16 cellular contexts compared by ENCODE assay signal in the genomic region with DNA sequence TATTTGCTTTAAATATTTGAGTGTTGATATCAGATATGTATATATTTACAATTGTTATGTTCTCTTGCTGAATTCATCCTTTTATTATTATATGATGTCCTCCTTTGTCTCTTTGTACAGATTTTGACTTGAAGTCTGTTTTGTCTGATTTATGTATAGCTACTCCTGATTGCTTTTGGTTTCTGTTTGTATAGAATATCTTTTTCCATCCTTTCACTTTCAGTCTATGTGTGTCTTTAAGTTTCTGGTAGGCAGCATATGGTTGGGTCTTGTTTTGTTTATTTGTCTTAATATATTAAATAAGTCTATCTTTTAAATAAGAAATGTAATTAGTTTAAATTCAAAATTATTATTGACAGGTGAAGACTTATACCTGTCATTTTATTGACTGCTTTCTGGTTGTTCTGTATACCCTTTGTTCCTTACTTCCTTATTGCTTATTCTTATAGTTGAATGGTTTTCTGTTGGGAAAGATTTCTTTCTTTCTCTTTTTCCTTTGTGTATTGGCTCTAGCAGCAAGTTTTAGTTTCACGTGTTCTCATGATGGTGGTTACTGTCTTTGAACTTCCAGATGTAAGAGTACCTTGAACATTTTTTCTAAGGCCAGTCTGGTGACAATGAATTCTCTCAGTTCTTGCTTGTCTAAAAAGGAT. TPM values are rescaled to one million over a fixed set of nuclear protein-coding genes. Genes with fewer than 3 reads are reported as not detected.
A peak's percentile ranks its signal among the peaks of the same experiment; 100 is the strongest.
DNase-seq lines count a peak whose midpoint lies in the region; ATAC-seq and TF ChIP-seq lines count a peak whose summit lies in the region.
"Had no signal": no experiment of that assay in that cellular context is flagged by ENCODE, and none has a peak within 500 bp of the region (broad histone marks: within the 10 kb centered on the region; RNA-seq: fewer than 3 reads in every experiment).

No MANE protein-coding gene starts in this region.

- ATAC-seq in HG02642 (IDR thresholded peaks at IDR 0.05; ENCODE audit: poor library complexity, unreplicated experiment) (peak; percentile 42), natural killer cell (peak; percentile 70 to 94 (median 74)), GM18505 (IDR thresholded peaks at IDR 0.05; ENCODE audit: unreplicated experiment) (no peak), omental fat pad (ENCODE audit: low FRiP score) (no peak)
- ATAC-seq: naive thymus-derived CD8-positive, alpha-beta T cell had no signal

- no peak for TF ChIP-seq CTCF in natural killer cell (IDR thresholded peaks at IDR 0.05)
- TF ChIP-seq CTCF in omental fat pad (IDR thresholded peaks at IDR 0.05) = no peak

- intact Hi-C loops in natural killer cell (cut with micrococcal nuclease) = no loop called here

- POLR2A ChIA-PET in activated CD4-positive, alpha-beta T cell treated with anti-CD3 and anti-CD28 coated beads, Interleukin-2, amount 10 ng/mL, durations not matched to agents 7 days and 5 days (lab: Charles Lee) = no interaction called here

- H3K36me3 Mint-ChIP-seq in activated CD4-positive, alpha-beta T cell treated with anti-CD3 and anti-CD28 coated beads, Interleukin-2, amount 10 ng/mL, durations not matched to agents 7 days and 5 days (ENCODE audit: low read depth) = peaks cover 32% of the 10 kb centered on the region
- H3K36me3 Mint-ChIP-seq in T-helper 2 cell treated with Interferon-gamma antibody and Interleukin-4, amounts not matched to agents 5 μg/mL and 100 μg/mL, for 36 hours (ENCODE audit: low read depth) = peaks cover 39% of the 10 kb centered on the region
- H3K36me3 Mint-ChIP-seq in natural killer cell = peaks cover 12% of the 10 kb centered on the region

- no peak for TF ChIP-seq POLR2A in GM18505 (IDR thresholded peaks at IDR 0.05; ENCODE audit: borderline replicate concordance, extremely low read depth, insufficient read depth, insufficient read length)

- CTCF ChIA-PET in activated CD4-positive, alpha-beta T cell treated with anti-CD3 and anti-CD28 coated beads, Interleukin-2, amount 10 ng/mL, durations not matched to agents 7 days and 5 days (lab: Charles Lee) = no interaction called here

- peaks cover 17% of the 10 kb centered on the region for H3K4me1 Mint-ChIP-seq in activated CD4-positive, alpha-beta T cell treated with anti-CD3 and anti-CD28 coated beads, Interleukin-2, amount 10 ng/mL, durations not matched to agents 7 days and 5 days
- H3K4me1 Mint-ChIP-seq in T-helper 2 cell treated with Interferon-gamma antibody and Interleukin-4, amounts not matched to agents 5 μg/mL and 100 μg/mL, for 36 hours (ENCODE audit: low read depth) = peaks cover 17% of the 10 kb centered on the region
- H3K4me1 Mint-ChIP-seq in natural killer cell = peaks cover 5 to 12% of the 10 kb centered on the region in 2 donors

- H3K27ac Mint-ChIP-seq in activated CD4-positive, alpha-beta T cell treated with anti-CD3 and anti-CD28 coated beads, Interleukin-2, amount 10 ng/mL, durations not matched to agents 7 days and 5 days = peak overlapping the region; percentile 70
- peak overlapping the region; percentile 66 for H3K27ac Mint-ChIP-seq in T-helper 2 cell treated with Interferon-gamma antibody and Interleukin-4, amounts not matched to agents 5 μg/mL and 100 μg/mL, for 36 hours
- H3K27ac Mint-ChIP-seq in natural killer cell = peak overlapping the region; percentile 37 to 83
- H3K27ac Mint-ChIP-seq: CD4-positive, alpha-beta T cell; naive thymus-derived CD8-positive, alpha-beta T cell had no signal

- H3K27me3 Mint-ChIP-seq in activated CD4-positive, alpha-beta T cell treated with anti-CD3 and anti-CD28 coated beads, Interleukin-2, amount 10 ng/mL, durations not matched to agents 7 days and 5 days = no peaks in the 10 kb centered on the region
- no peaks in the 10 kb centered on the region for H3K27me3 Mint-ChIP-seq in T-helper 2 cell treated with Interferon-gamma antibody and Interleukin-4, amounts not matched to agents 5 μg/mL and 100 μg/mL, for 36 hours (ENCODE audit: low read depth)
- H3K27me3 Mint-ChIP-seq in natural killer cell (ENCODE audit: low read depth in 2 of 2) = no peaks in the 10 kb centered on the region
- H3K27me3 Mint-ChIP-seq: CD4-positive, alpha-beta T cell; naive thymus-derived CD8-positive, alpha-beta T cell had no signal

- peaks cover 18% of the 10 kb centered on the region for H3K9me3 Mint-ChIP-seq in activated CD4-positive, alpha-beta T cell treated with anti-CD3 and anti-CD28 coated beads, Interleukin-2, amount 10 ng/mL, durations not matched to agents 7 days and 5 days
- peaks cover 27% of the 10 kb centered on the region for H3K9me3 Mint-ChIP-seq in T-helper 2 cell treated with Interferon-gamma antibody and Interleukin-4, amounts not matched to agents 5 μg/mL and 100 μg/mL, for 36 hours
- peaks cover 6 to 12% of the 10 kb centered on the region in 2 donors for H3K9me3 Mint-ChIP-seq in natural killer cell
- H3K9me3 Mint-ChIP-seq: CD4-positive, alpha-beta T cell had no signal

- no peak overlapping the region for H3K4me3 Mint-ChIP-seq in activated CD4-positive, alpha-beta T cell treated with anti-CD3 and anti-CD28 coated beads, Interleukin-2, amount 10 ng/mL, durations not matched to agents 7 days and 5 days
- H3K4me3 Mint-ChIP-seq in T-helper 2 cell treated with Interferon-gamma antibody and Interleukin-4, amounts not matched to agents 5 μg/mL and 100 μg/mL, for 36 hours = peak overlapping the region; percentile 24
- peak overlapping the region; percentile 40 for H3K4me3 Mint-ChIP-seq in natural killer cell
- H3K4me3 Mint-ChIP-seq: CD4-positive, alpha-beta T cell had no signal

- no peak for DNase-seq in activated CD4-positive, alpha-beta T cell treated with anti-CD3 and anti-CD28 coated beads, Interleukin-2, amount 10 ng/mL, durations not matched to agents 7 days and 5 days
- DNase-seq in activated CD4-positive, alpha-beta T cell treated with anti-CD3 and anti-CD28 coated beads, Interleukin-2, amount 50 U/mL, for 1 hour = no peak
- DNase-seq in T-helper 2 cell treated with Interferon-gamma antibody and Interleukin-4, amounts not matched to agents 5 μg/mL and 100 μg/mL, for 36 hours (ENCODE audit: low spot score) = no peak
- DNase-seq in natural killer cell (no peak), omental fat pad (ENCODE audit: low spot score) (no peak), cerebellar nuclear complex (lab: John Stamatoyannopoulos, UW) (no peak)
- DNase-seq: adrenal gland; CD4-positive, alpha-beta T cell; foreskin melanocyte; GOT3; naive thymus-derived CD8-positive, alpha-beta T cell; NCI-H1417 treated with DMSO at 0.1 percent for 48 hours; NCI-H446 treated with DMSO at 0.1 percent for 48 hours; SJCRH30 had no signal

RNA-seq across cellular contexts. Expression of a gene that starts 31.1 kb away (rescaled TPM):
- total RNA-seq in activated CD4-positive, alpha-beta T cell treated with anti-CD3 and anti-CD28 coated beads, Interleukin-2, amount 10 ng/mL, durations not matched to agents 7 days and 5 days = 10 to 100 TPM; 14.6 to 17.3 TPM
- 10 to 100 TPM; 10.2 to 13.1 (median 12.9) TPM for total RNA-seq in natural killer cell
- 10 to 100 TPM; 11.9 to 34.0 (median 17.9) TPM for total RNA-seq in omental fat pad

Comparison
In these comparisons a context has a peak if more than half of its experiments do, and no peak if none do; other contexts are left out.
1. ATAC-seq: peak in HG02642 (single experiment) and natural killer cell (3 of 3); none in GM18505 (single experiment) and omental fat pad (single experiment).
2. Peak in every context shown above with its lines, with median percentiles within 50 percentile points of each other: H3K27ac Mint-ChIP-seq.